11 cellular contexts compared by ENCODE assay signal in the genomic region with DNA sequence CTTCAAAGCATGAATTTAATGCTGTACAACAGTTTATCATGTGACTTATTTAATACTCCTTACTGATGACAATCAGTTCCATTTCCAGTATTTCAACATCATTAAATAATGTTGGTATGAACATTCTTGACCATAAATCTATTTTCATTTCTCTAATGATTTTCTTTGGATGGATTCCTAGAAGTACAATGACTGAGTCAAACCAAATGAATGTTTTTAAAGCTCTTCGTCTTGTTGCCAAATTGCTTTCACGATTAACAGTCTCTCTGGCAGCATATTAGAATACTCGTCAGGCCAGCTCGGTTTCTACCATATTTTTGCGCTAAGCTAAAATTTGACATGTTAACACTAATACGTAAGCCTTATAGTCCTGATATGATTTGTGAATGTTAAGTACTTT.
A peak's percentile ranks its signal among the peaks of the same experiment; 100 is the strongest.
DNase-seq lines count a peak whose midpoint lies in the region; ATAC-seq and TF ChIP-seq lines count a peak whose summit lies in the region.
"Had no signal": no experiment of that assay in that cellular context is flagged by ENCODE, and none has a peak within 500 bp of the region (broad histone marks: within the 10 kb centered on the region; RNA-seq: fewer than 3 reads in every experiment).

No MANE protein-coding gene starts in this region.

- TF ChIP-seq CTCF in nephron (IDR thresholded peaks at IDR 0.05; ENCODE audit: unreplicated experiment in 3 of 3): no peak
- TF ChIP-seq CTCF in GM10266 (IDR thresholded peaks at IDR 0.05; ENCODE audit: control insufficient read depth, insufficient read depth, low read depth, missing control alignments): no peak
- TF ChIP-seq CTCF in endothelial cell (IDR thresholded peaks at IDR 0.05; ENCODE audit: unreplicated experiment): no peak

- H3K9me3 Mint-ChIP-seq in nephron (no peaks in the 10 kb centered on the region), endothelial cell (ENCODE audit: unreplicated experiment) (no peaks in the 10 kb centered on the region)
- H3K9me3 Mint-ChIP-seq: activated naive CD8-positive, alpha-beta T cell treated with anti-CD3 and anti-CD28 coated beads, Interleukin-2, amount 50 U/mL, for 24 hours; CD14-positive monocyte had no signal

- H3K4me1 Mint-ChIP-seq in nephron (peaks cover 13% of the 10 kb centered on the region), endothelial cell (ENCODE audit: unreplicated experiment) (no peaks in the 10 kb centered on the region)
- H3K4me1 Mint-ChIP-seq: activated naive CD8-positive, alpha-beta T cell treated with anti-CD3 and anti-CD28 coated beads, Interleukin-2, amount 50 U/mL, for 24 hours; CD14-positive monocyte had no signal

- peak overlapping the region; percentile 6 to 51 (median 20) for H3K27ac Mint-ChIP-seq in nephron
- no peak overlapping the region for H3K27ac Mint-ChIP-seq in endothelial cell (ENCODE audit: unreplicated experiment)
- H3K27ac Mint-ChIP-seq: activated naive CD8-positive, alpha-beta T cell treated with anti-CD3 and anti-CD28 coated beads, Interleukin-2, amount 50 U/mL, for 24 hours; CD14-positive monocyte had no signal

- DNase-seq in Daoy (ENCODE audit: low read depth): peak; percentile 57
- DNase-seq in fibroblast of gingiva (ENCODE audit: low read depth): peak; percentile 91
- no peak for DNase-seq in GM10266 (ENCODE audit: extremely low spot score)
- no peak for DNase-seq in activated CD4-positive, alpha-beta T cell treated with anti-CD3 and anti-CD28 coated beads for 1 hour
- no peak for DNase-seq in endothelial cell (ENCODE audit: low spot score)
- DNase-seq: activated CD8-positive, alpha-beta memory T cell treated with anti-CD3 and anti-CD28 coated beads for 24 hours; activated naive CD8-positive, alpha-beta T cell treated with anti-CD3 and anti-CD28 coated beads, Interleukin-2, amount 50 U/mL, for 24 hours had no signal

- H3K27me3 Mint-ChIP-seq in nephron (ENCODE audit: low read depth) (no peaks in the 10 kb centered on the region), endothelial cell (ENCODE audit: unreplicated experiment) (peaks cover 1% of the 10 kb centered on the region)
- H3K27me3 Mint-ChIP-seq: activated naive CD8-positive, alpha-beta T cell treated with anti-CD3 and anti-CD28 coated beads, Interleukin-2, amount 50 U/mL, for 24 hours had no signal

- H3K4me3 Mint-ChIP-seq in nephron (peak overlapping the region in 2 of 3 experiments; percentile 10 to 15), endothelial cell (ENCODE audit: unreplicated experiment) (no peak overlapping the region)
- H3K4me3 Mint-ChIP-seq: activated naive CD8-positive, alpha-beta T cell treated with anti-CD3 and anti-CD28 coated beads, Interleukin-2, amount 50 U/mL, for 24 hours; CD14-positive monocyte had no signal

- ATAC-seq in SK-N-SH treated with all-trans-retinoic acid at 6 μM for 48 hours: peak; percentile 58
- ATAC-seq in GM19455 (IDR thresholded peaks at IDR 0.05; ENCODE audit: unreplicated experiment): no peak

- H3K36me3 Mint-ChIP-seq in nephron (ENCODE audit: low read depth) (no peaks in the 10 kb centered on the region), endothelial cell (ENCODE audit: low read depth, unreplicated experiment) (no peaks in the 10 kb centered on the region)
- H3K36me3 Mint-ChIP-seq: CD14-positive monocyte had no signal

TF ChIP-seq in SK-N-SH treated with all-trans-retinoic acid at 6 μM for 48 hours, 23 proteins besides CTCF, POLR2A, EP300 and RAD21:
- TF ChIP-seq GLIS3 (CRISPR knock-in tag; IDR thresholded peaks at IDR 0.05): no peak
- TF ChIP-seq, protein P1, sequence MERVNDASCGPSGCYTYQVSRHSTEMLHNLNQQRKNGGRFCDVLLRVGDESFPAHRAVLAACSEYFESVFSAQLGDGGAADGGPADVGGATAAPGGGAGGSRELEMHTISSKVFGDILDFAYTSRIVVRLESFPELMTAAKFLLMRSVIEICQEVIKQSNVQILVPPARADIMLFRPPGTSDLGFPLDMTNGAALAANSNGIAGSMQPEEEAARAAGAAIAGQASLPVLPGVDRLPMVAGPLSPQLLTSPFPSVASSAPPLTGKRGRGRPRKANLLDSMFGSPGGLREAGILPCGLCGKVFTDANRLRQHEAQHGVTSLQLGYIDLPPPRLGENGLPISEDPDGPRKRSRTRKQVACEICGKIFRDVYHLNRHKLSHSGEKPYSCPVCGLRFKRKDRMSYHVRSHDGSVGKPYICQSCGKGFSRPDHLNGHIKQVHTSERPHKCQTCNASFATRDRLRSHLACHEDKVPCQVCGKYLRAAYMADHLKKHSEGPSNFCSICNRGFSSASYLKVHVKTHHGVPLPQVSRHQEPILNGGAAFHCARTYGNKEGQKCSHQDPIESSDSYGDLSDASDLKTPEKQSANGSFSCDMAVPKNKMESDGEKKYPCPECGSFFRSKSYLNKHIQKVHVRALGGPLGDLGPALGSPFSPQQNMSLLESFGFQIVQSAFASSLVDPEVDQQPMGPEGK (CRISPR knock-in tag; IDR thresholded peaks at IDR 0.05; ENCODE audit: borderline replicate concordance): no peak
- TF ChIP-seq ZNF565 (CRISPR knock-in tag; conservative IDR thresholded peaks at IDR 0.05; ENCODE audit: low read depth): no peak
- TF ChIP-seq ZFP3 (CRISPR knock-in tag; IDR thresholded peaks at IDR 0.05): no peak
- no peak for TF ChIP-seq ESRRG (CRISPR knock-in tag; IDR thresholded peaks at IDR 0.05)
- TF ChIP-seq ISL1 (CRISPR knock-in tag; IDR thresholded peaks at IDR 0.05): peak; percentile 96
- TF ChIP-seq ARNTL (CRISPR knock-in tag; IDR thresholded peaks at IDR 0.05; ENCODE audit: borderline replicate concordance, low read depth): no peak
TF ChIP-seq in SK-N-SH treated with all-trans-retinoic acid at 6 μM for 48 hours: peak in this region for 1.

Comparison
In these comparisons a context has a peak if more than half of its experiments do, and no peak if none do; other contexts are left out.
1. DNase-seq: peak in Daoy (single experiment) and fibroblast of gingiva (single experiment); none in GM10266 (single experiment), activated CD4-positive, alpha-beta T cell treated with anti-CD3 and anti-CD28 coated beads for 1 hour (single experiment) and endothelial cell (single experiment).